In the genomic region with DNA sequence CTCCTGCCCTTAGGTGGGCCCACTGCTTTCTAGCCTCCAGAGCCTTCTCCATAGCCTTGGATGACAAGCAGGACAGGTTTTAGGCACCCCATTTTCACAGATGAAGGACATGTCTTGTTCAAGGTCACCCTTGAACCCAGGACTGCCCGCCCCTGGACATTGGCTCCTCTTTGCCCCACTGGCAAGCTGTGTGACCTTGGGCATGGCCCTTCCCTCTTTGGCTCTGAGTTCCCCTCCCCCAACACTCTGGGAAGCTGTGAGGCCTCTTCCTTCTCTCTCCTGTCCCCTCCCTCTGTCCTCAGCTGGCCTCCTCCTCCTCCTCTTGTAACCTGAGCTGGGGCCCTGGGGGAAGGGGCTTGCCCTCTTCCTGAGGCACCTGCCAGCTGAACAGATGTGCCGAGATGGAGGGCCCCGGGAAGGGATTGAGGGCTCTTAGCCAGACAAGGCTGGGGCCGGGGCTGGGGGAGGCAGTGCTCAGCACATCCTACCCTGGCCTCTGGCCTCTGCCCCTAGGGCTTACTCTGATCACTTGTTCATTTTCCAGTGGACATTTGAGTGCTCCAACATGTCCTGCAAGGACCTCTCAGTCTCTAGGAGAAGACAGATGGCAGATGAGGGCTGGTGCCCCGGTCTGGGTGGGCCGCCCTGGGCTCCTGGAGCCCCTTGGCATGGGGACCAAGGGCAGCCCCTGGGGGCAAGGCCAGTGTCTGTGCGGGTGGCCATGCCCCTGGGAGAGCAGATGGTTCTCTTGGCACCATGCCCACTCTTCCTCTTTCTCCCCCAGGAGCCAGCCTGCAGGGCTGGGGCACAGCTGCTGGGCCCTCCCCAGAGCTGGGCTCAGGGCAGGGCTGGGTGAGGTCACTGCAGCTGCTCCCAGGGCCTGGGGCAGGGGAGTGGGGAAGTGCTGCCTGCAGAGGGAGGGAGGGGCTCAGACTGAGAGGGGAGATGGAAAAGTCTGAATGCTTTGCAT, we compare ENCODE assay signal across 1 cellular context.
TF ChIP-seq lines count a peak whose summit lies in the region.

No MANE protein-coding gene starts in this region.

TF ChIP-seq in GM12878, 131 proteins besides CTCF, POLR2A, EP300 and RAD21 (continued from another document):
- TF ChIP-seq CEBPZ (IDR thresholded peaks at IDR 0.05; ENCODE audit: low read depth, low read length) = no peak
- TF ChIP-seq BRCA1 (IDR thresholded peaks at IDR 0.05; ENCODE audit: low read depth, low read length) = no peak
